Comparison of ENCODE assay signal across 15 cellular contexts in genomic region chr10:68543004-68543918, GRCh38. TPM values are rescaled to one million over a fixed set of nuclear protein-coding genes. Genes with fewer than 3 reads are reported as not detected.
DNase-seq lines count a peak whose midpoint lies in the region; ATAC-seq and TF ChIP-seq lines count a peak whose summit lies in the region.
"Had no signal": no experiment of that assay in that cellular context is flagged by ENCODE, and none has a peak within 500 bp of the region (broad histone marks: within the 10 kb centered on the region; RNA-seq: fewer than 3 reads in every experiment).

No MANE protein-coding gene starts in this region.

- H3K4me3 ChIP-seq in RWPE2 (ENCODE audit: severe bottlenecking): no peak overlapping the region
- H3K4me3 ChIP-seq in kidney epithelial cell (ENCODE audit: low read depth, low read length): no peak overlapping the region
- H3K4me3 ChIP-seq: heart right ventricle had no signal

- no peaks in the 10 kb centered on the region for H3K27me3 Mint-ChIP-seq in activated CD4-positive, alpha-beta memory T cell treated with anti-CD3 and anti-CD28 coated beads for 36 hours

- H3K4me3 Mint-ChIP-seq in activated CD4-positive, alpha-beta memory T cell treated with anti-CD3 and anti-CD28 coated beads for 36 hours: no peak overlapping the region
- H3K4me3 Mint-ChIP-seq: CD14-positive monocyte; naive thymus-derived CD4-positive, alpha-beta T cell had no signal

- no peak overlapping the region for H3K27ac Mint-ChIP-seq in activated CD4-positive, alpha-beta memory T cell treated with anti-CD3 and anti-CD28 coated beads for 36 hours
- H3K27ac Mint-ChIP-seq: CD14-positive monocyte; naive thymus-derived CD4-positive, alpha-beta T cell had no signal

- H3K9me3 Mint-ChIP-seq in activated CD4-positive, alpha-beta memory T cell treated with anti-CD3 and anti-CD28 coated beads for 36 hours: no peaks in the 10 kb centered on the region
- H3K9me3 Mint-ChIP-seq: CD14-positive monocyte; naive thymus-derived CD4-positive, alpha-beta T cell had no signal

- H3K27ac ChIP-seq in RWPE2 (ENCODE audit: poor library complexity, severe bottlenecking): peak overlapping the region; percentile 16

- no peaks in the 10 kb centered on the region for H3K36me3 Mint-ChIP-seq in activated CD4-positive, alpha-beta memory T cell treated with anti-CD3 and anti-CD28 coated beads for 36 hours
- H3K36me3 Mint-ChIP-seq: CD14-positive monocyte; naive thymus-derived CD4-positive, alpha-beta T cell had no signal

- intact Hi-C loops in activated CD4-positive, alpha-beta memory T cell treated with anti-CD3 and anti-CD28 coated beads for 36 hours (cut with micrococcal nuclease): no loop called here

- ATAC-seq in RWPE2 (ENCODE audit: low read depth) (peak; percentile 93), GM18907 (IDR thresholded peaks at IDR 0.05; ENCODE audit: unreplicated experiment) (no peak)
- ATAC-seq: naive thymus-derived CD4-positive, alpha-beta T cell had no signal

- no peaks in the 10 kb centered on the region for H3K9me3 ChIP-seq in RWPE2 (ENCODE audit: severe bottlenecking)
- H3K9me3 ChIP-seq: heart right ventricle had no signal

- DNase-seq in AG20443 (ENCODE audit: low spot score): peak; percentile 38
- DNase-seq in HCEC 1CT: peak; percentile 65
- no peak for DNase-seq in RWPE2 (ENCODE audit: low spot score)
- DNase-seq in kidney epithelial cell (ENCODE audit: low read depth): peak; percentile 71
- no peak for DNase-seq in Kasumi-1 (lab: John Stamatoyannopoulos, UW)
- no peak for DNase-seq in activated CD4-positive, alpha-beta memory T cell treated with anti-CD3 and anti-CD28 coated beads for 36 hours
- no peak for DNase-seq in foreskin melanocyte
- DNase-seq: activated CD8-positive, alpha-beta memory T cell treated with anti-CD3 and anti-CD28 coated beads, Interleukin-2, amount 50 U/mL, for 48 hours; GOT3; heart right ventricle; naive thymus-derived CD4-positive, alpha-beta T cell; NCI-H345; T-helper 1 cell had no signal

- H3K4me1 ChIP-seq in RWPE2 (ENCODE audit: insufficient read depth, poor library complexity, severe bottlenecking): peaks cover 11% of the 10 kb centered on the region
- H3K4me1 ChIP-seq: heart right ventricle had no signal

- TF ChIP-seq CTCF in RWPE2 (IDR thresholded peaks at IDR 0.05; ENCODE audit: poor library complexity, severe bottlenecking) (no peak), kidney epithelial cell (IDR thresholded peaks at IDR 0.05; ENCODE audit: insufficient read depth, low read length, poor library complexity, severe bottlenecking) (no peak)

- POLR2A ChIA-PET in activated CD4-positive, alpha-beta memory T cell treated with anti-CD3 and anti-CD28 coated beads for 36 hours (lab: Charles Lee): no interaction called here

- H3K27me3 ChIP-seq in RWPE2 (ENCODE audit: insufficient read depth, poor library complexity, severe bottlenecking): no peaks in the 10 kb centered on the region
- H3K27me3 ChIP-seq in kidney epithelial cell (ENCODE audit: control insufficient read depth, insufficient read depth, low read length): no peaks in the 10 kb centered on the region
- H3K27me3 ChIP-seq: heart right ventricle had no signal

- H3K4me1 Mint-ChIP-seq in activated CD4-positive, alpha-beta memory T cell treated with anti-CD3 and anti-CD28 coated beads for 36 hours (ENCODE audit: low read depth): no peaks in the 10 kb centered on the region
- H3K4me1 Mint-ChIP-seq: CD14-positive monocyte; naive thymus-derived CD4-positive, alpha-beta T cell had no signal

- CTCF ChIA-PET in activated CD4-positive, alpha-beta memory T cell treated with anti-CD3 and anti-CD28 coated beads for 36 hours (lab: Charles Lee): no interaction called here

- no peaks in the 10 kb centered on the region for H3K36me3 ChIP-seq in RWPE2 (ENCODE audit: low read depth)
- H3K36me3 ChIP-seq in kidney epithelial cell (ENCODE audit: control insufficient read depth, insufficient read depth, low read length): no peaks in the 10 kb centered on the region
- H3K36me3 ChIP-seq: heart right ventricle had no signal

RNA-seq across cellular contexts. Expression of gene SLC25A16, which starts 15.9 kb away (rescaled TPM):
- total RNA-seq in kidney epithelial cell: 17.1 and 17.7 TPM in 2 replicates
- 10 to 100 TPM; 11.1 to 12.8 TPM for total RNA-seq in activated CD4-positive, alpha-beta memory T cell treated with anti-CD3 and anti-CD28 coated beads for 36 hours

RNA-seq across cellular contexts. Expression of gene TET1, which starts 16.9 kb away (rescaled TPM):
- total RNA-seq in kidney epithelial cell: 1.2 and 2.1 TPM in 2 replicates
- total RNA-seq in activated CD4-positive, alpha-beta memory T cell treated with anti-CD3 and anti-CD28 coated beads for 36 hours: under 1 TPM; 0.43 to 0.53 TPM

Comparison
In these comparisons a context has a peak if more than half of its experiments do, and no peak if none do; other contexts are left out.
1. DNase-seq: peak in AG20443 (single experiment), HCEC 1CT (single experiment) and kidney epithelial cell (single experiment); none in RWPE2 (single experiment), Kasumi-1 (0 of 2), activated CD4-positive, alpha-beta memory T cell treated with anti-CD3 and anti-CD28 coated beads for 36 hours (single experiment) and foreskin melanocyte (single experiment).